8 cellular contexts compared by ENCODE assay signal in the genomic region with DNA sequence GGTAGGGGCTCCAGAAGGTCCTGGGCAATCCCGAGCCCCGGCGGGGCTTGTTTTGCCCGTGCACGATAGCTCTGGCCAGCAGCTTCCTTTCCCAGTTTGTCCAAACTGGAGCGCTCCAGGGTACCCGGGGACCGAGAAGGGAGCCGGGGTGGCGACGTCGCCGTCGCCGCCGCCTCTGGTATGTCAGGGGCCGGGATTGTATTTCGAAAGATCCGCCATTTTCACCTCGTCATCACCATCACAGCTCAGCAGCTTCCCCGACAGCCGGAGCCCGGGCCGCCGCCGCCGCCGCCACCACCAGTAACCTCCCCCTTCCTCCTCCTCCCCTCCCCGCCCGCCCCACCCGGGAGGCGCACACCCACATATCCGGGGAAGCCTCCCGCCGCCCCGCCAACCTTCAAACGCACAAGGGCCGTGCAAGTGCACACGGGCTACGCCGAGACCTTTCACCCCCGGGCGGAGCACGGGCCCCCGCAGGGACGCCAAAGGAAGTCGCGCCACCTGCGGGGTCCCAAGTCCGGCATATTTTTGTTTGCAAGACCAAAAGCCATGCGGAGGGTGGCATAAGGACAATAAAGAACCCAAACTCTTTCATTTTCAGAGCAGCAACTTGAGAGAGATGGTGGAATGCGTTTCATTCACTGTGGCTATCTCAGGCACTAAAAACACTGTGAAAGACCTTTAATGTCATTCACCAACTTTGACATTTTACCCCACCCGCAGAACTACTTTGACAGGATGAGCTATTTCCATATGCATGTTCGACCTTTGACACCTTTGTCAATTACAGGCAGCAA. TPM values are rescaled to one million over a fixed set of nuclear protein-coding genes. Genes with fewer than 3 reads are reported as not detected.
DNase-seq lines count a peak whose midpoint lies in the region; ATAC-seq, FAIRE-seq and TF ChIP-seq lines count a peak whose summit lies in the region.

A gene (minus strand): TSS at position 302 of the 797 bp plus-strand sequence. CDS start 25,979 bp downstream, outside the sequence.

- H3K4me3 ChIP-seq in iPS-18c (ENCODE audit: insufficient read depth, low read depth, low read length) = peak within 1 kb of the TSS; percentile 89
- H3K4me3 ChIP-seq in skeletal muscle tissue (ENCODE audit: low read length in 3 of 3) = peak within 1 kb of the TSS; percentile 71 to 79 (median 72)

- peak within 1 kb of the TSS; percentile 96 for H3K27ac Mint-ChIP-seq in MCF 10A (ENCODE audit: low read depth, unreplicated experiment)

- TF ChIP-seq POLR2A in GM12892 (IDR thresholded peaks at IDR 0.05; ENCODE audit: low read depth, low read length) = peak; percentile 57; the same call in 1 of the 2 replicates

- intact Hi-C loops in MCF 10A (cut with micrococcal nuclease) = loop anchor here (10.0 kb wide), 1 partner anchor 546 kb away; no protein-coding TSS in a partner anchor

- peak within 1 kb of the TSS; percentile 92 for H3K4me3 Mint-ChIP-seq in MCF 10A (ENCODE audit: unreplicated experiment)

- peaks cover 11 to 24% (median 24%) of the 10 kb centered on the region in 3 donors for H3K4me1 ChIP-seq in skeletal muscle tissue (ENCODE audit: control insufficient read depth in 3 of 3, insufficient read depth in 3 of 3, low read length in 3 of 3)

- POLR2A ChIA-PET in MCF 10A (lab: Yijun Ruan, JAX) = interaction anchor here (0.8 to 6.7 kb wide), 16 partner anchors 8 to 636 kb away, joined by 3 to 168 read pairs (median 6); a partner anchor contains a TSS

- CTCF ChIA-PET in MCF 10A (lab: Yijun Ruan, JAX) = interaction anchor here (0.5 to 3.0 kb wide), 11 partner anchors 24 to 1542 kb away, joined by 3 to 8 read pairs (median 3); a partner anchor contains a TSS

- H3K9ac ChIP-seq in skeletal muscle tissue (ENCODE audit: low read depth in 1 of 3, low read length in 3 of 3) = peak within 1 kb of the TSS; percentile 68 to 92 (median 86)

- H3K27me3 ChIP-seq in skeletal muscle tissue (ENCODE audit: control insufficient read depth in 3 of 3, insufficient read depth in 3 of 3, low read length in 3 of 3) = no peaks in the 10 kb centered on the region

- H3K4me1 Mint-ChIP-seq in MCF 10A (ENCODE audit: insufficient read depth, unreplicated experiment) = peaks cover 37% of the 10 kb centered on the region

- no peaks in the 10 kb centered on the region for H3K27me3 Mint-ChIP-seq in MCF 10A (ENCODE audit: insufficient read depth, unreplicated experiment)

- peak; percentile 43 for ATAC-seq in HG02623 (IDR thresholded peaks at IDR 0.05; ENCODE audit: unreplicated experiment)

- H3K9me3 ChIP-seq in iPS-18c (ENCODE audit: control insufficient read depth, insufficient read depth, low read length) (no peaks in the 10 kb centered on the region), skeletal muscle tissue (ENCODE audit: control insufficient read depth in 3 of 3, low read length in 3 of 3) (no peaks in the 10 kb centered on the region)

- no peak for TF ChIP-seq CTCF in VCaP (conservative IDR thresholded peaks at IDR 0.05)
- TF ChIP-seq CTCF in MCF 10A (IDR thresholded peaks at IDR 0.05; ENCODE audit: unreplicated experiment) = no peak

- BruUV-seq in MCF 10A (replicated peaks; lab: Mats Ljungman, UMichigan) = no TSS peak

- no peaks in the 10 kb centered on the region for H3K9me3 Mint-ChIP-seq in MCF 10A (ENCODE audit: unreplicated experiment)

- H3K27ac ChIP-seq in VCaP = peak within 1 kb of the TSS; percentile 97
- H3K27ac ChIP-seq in skeletal muscle tissue (ENCODE audit: low read depth, low read length) = peak within 1 kb of the TSS; percentile 89

- no peaks in the 10 kb centered on the region for H3K36me3 ChIP-seq in skeletal muscle tissue (ENCODE audit: control insufficient read depth in 3 of 3, insufficient read depth in 3 of 3, low read length in 3 of 3)

- no peaks in the 10 kb centered on the region for H3K36me3 Mint-ChIP-seq in MCF 10A (ENCODE audit: insufficient read depth, unreplicated experiment)

- peak; percentile 75 for FAIRE-seq in GM12892 (lab: Jason Lieb, UNC)

- DNase-seq in GM12892 (ENCODE audit: insufficient read length) (peak; percentile 74), NCI-H1694 (lab: John Stamatoyannopoulos, UW) (peak; percentile 17), MCF 10A (ENCODE audit: unreplicated experiment) (peak; percentile 74), foreskin melanocyte (no peak)

RNA-seq across cellular contexts. Expression of the gene that starts here (rescaled TPM):
- polyA plus RNA-seq in GM12892 (2012; ENCODE audit: missing spikeins) = 5.5 TPM
- 16.0 and 16.5 TPM in 2 replicates for total RNA-seq in MCF 10A (2022)
- total RNA-seq in skeletal muscle tissue = 8.4 TPM
